ENCODE assay signal across 16 cellular contexts in genomic region chr16:56119138-56119537, GRCh38.
DNase-seq lines count a peak whose midpoint lies in the region; ATAC-seq lines count a peak whose summit lies in the region.
"Had no signal": no experiment of that assay in that cellular context is flagged by ENCODE, and none has a peak within 500 bp of the region (broad histone marks: within the 10 kb centered on the region; RNA-seq: fewer than 3 reads in every experiment).

No MANE protein-coding gene starts in this region.

- DNase-seq in activated T-cell treated with anti-CD3 and anti-CD28 coated beads, Interleukin-2, amount 50 U/mL, for 4 hours: no peak
- DNase-seq in activated T-cell treated with anti-CD3 and anti-CD28 coated beads, Interleukin-2, amount 50 U/mL, for 48 hours: no peak
- DNase-seq in SKM-1 (lab: John Stamatoyannopoulos, UW; ENCODE audit: unreplicated experiment): peak; percentile 3
- DNase-seq in stimulated activated naive CD8-positive, alpha-beta T cell treated with anti-CD3 and anti-CD28 coated beads, Interleukin-15, Interleukin-2, amounts not matched to agents 100 U/mL and 50 U/mL, for 24 hours: no peak
- no peak for DNase-seq in stimulated activated naive CD4-positive, alpha-beta T cell treated with Interleukin-2 at 50 U/mL for 16 hours (lab: John Stamatoyannopoulos, UW)
- no peak for DNase-seq in activated CD8-positive, alpha-beta memory T cell treated with anti-CD3 and anti-CD28 coated beads, Interleukin-2, amount 50 U/mL, for 4 hours
- no peak for DNase-seq in NCI-H510A (lab: John Stamatoyannopoulos, UW)
- DNase-seq: activated CD4-positive, alpha-beta T cell treated with anti-CD3 and anti-CD28 coated beads, Interleukin-2, amount 10 ng/mL, durations not matched to agents 7 days and 5 days; DMS153; erythroblast; left colon; stomach had no signal

- no peak overlapping the region for H3K4me3 Mint-ChIP-seq in activated T-cell treated with anti-CD3 and anti-CD28 coated beads, Interleukin-2, amount 50 U/mL, for 4 hours
- H3K4me3 Mint-ChIP-seq: activated CD4-positive, alpha-beta T cell treated with anti-CD3 and anti-CD28 coated beads, Interleukin-2, amount 10 ng/mL, durations not matched to agents 7 days and 5 days; CD14-positive monocyte had no signal

- H3K9me3 Mint-ChIP-seq in activated T-cell treated with anti-CD3 and anti-CD28 coated beads, Interleukin-2, amount 50 U/mL, for 4 hours: no peaks in the 10 kb centered on the region
- H3K9me3 Mint-ChIP-seq: activated CD4-positive, alpha-beta T cell treated with anti-CD3 and anti-CD28 coated beads, Interleukin-2, amount 10 ng/mL, durations not matched to agents 7 days and 5 days; CD14-positive monocyte had no signal

- H3K4me1 Mint-ChIP-seq in activated T-cell treated with anti-CD3 and anti-CD28 coated beads, Interleukin-2, amount 50 U/mL, for 4 hours (ENCODE audit: low read depth): no peaks in the 10 kb centered on the region

- no peaks in the 10 kb centered on the region for H3K36me3 Mint-ChIP-seq in activated T-cell treated with anti-CD3 and anti-CD28 coated beads, Interleukin-2, amount 50 U/mL, for 4 hours (ENCODE audit: insufficient read depth)
- H3K36me3 Mint-ChIP-seq: CD14-positive monocyte had no signal

- peak; percentile 71 to 73 for ATAC-seq in activated T-cell treated with anti-CD3 and anti-CD28 coated beads, Interleukin-2, amount 50 U/mL, for 4 hours
- ATAC-seq in HG03378 (IDR thresholded peaks at IDR 0.05; ENCODE audit: unreplicated experiment): peak; percentile 69
- ATAC-seq in stimulated activated naive CD8-positive, alpha-beta T cell treated with anti-CD3 and anti-CD28 coated beads, Interleukin-15, Interleukin-2, amounts not matched to agents 100 U/mL and 50 U/mL, for 24 hours: peak; percentile 65
- ATAC-seq: A549, gastroesophageal sphincter, left colon had no signal

- no peaks in the 10 kb centered on the region for H3K27me3 Mint-ChIP-seq in activated T-cell treated with anti-CD3 and anti-CD28 coated beads, Interleukin-2, amount 50 U/mL, for 4 hours (ENCODE audit: low read depth)
